1 cellular context compared by ENCODE assay signal in the genomic region with DNA sequence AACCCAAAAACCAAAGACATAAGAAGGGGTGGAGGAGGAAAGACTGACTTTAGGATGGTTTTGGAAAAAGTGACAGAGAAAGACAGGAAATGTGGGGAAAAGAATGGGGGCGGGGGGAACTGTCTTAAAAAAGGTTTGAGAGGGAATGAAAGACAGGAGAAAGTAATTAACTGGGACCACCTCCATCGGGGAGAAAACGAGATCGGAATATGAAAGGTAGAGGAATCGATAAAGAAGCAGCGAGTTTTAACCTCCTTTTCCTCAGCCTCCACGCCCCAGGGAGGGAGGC.
A peak's percentile ranks its signal among the peaks of the same experiment; 100 is the strongest.
TF ChIP-seq lines count a peak whose summit lies in the region.

No MANE protein-coding gene starts in this region.

TF ChIP-seq in K562, 482 proteins besides CTCF, POLR2A, EP300 and RAD21 (continued from another document and continues in another):
- TF ChIP-seq, protein P1, sequence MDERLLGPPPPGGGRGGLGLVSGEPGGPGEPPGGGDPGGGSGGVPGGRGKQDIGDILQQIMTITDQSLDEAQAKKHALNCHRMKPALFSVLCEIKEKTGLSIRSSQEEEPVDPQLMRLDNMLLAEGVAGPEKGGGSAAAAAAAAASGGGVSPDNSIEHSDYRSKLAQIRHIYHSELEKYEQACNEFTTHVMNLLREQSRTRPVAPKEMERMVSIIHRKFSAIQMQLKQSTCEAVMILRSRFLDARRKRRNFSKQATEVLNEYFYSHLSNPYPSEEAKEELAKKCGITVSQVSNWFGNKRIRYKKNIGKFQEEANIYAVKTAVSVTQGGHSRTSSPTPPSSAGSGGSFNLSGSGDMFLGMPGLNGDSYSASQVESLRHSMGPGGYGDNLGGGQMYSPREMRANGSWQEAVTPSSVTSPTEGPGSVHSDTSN (CRISPR knock-in tag; IDR thresholded peaks at IDR 0.05; ENCODE audit: low read depth), result no peak
- TF ChIP-seq, protein P1 (tag; conservative IDR thresholded peaks at IDR 0.05; ENCODE audit: low read depth), result no peak
- no peak for TF ChIP-seq CREB1 (IDR thresholded peaks at IDR 0.05)
- TF ChIP-seq CREB1 (CRISPR knock-in tag; IDR thresholded peaks at IDR 0.05), result no peak
- TF ChIP-seq POLR2H (tag; IDR thresholded peaks at IDR 0.05; ENCODE audit: low read depth), result no peak
- TF ChIP-seq PRMT5 (CRISPR knock-in tag; IDR thresholded peaks at IDR 0.05), result no peak
- 0 out of 2 replicates have a peak, but pooled peaks have one; percentile 5 for TF ChIP-seq HDAC2 (IDR thresholded peaks at IDR 0.05)
- TF ChIP-seq, protein P2, sequence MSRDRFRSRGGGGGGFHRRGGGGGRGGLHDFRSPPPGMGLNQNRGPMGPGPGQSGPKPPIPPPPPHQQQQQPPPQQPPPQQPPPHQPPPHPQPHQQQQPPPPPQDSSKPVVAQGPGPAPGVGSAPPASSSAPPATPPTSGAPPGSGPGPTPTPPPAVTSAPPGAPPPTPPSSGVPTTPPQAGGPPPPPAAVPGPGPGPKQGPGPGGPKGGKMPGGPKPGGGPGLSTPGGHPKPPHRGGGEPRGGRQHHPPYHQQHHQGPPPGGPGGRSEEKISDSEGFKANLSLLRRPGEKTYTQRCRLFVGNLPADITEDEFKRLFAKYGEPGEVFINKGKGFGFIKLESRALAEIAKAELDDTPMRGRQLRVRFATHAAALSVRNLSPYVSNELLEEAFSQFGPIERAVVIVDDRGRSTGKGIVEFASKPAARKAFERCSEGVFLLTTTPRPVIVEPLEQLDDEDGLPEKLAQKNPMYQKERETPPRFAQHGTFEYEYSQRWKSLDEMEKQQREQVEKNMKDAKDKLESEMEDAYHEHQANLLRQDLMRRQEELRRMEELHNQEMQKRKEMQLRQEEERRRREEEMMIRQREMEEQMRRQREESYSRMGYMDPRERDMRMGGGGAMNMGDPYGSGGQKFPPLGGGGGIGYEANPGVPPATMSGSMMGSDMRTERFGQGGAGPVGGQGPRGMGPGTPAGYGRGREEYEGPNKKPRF (IDR thresholded peaks at IDR 0.05; ENCODE audit: low read depth, low read length), result no peak
- TF ChIP-seq HMG20A (CRISPR knock-in tag; conservative IDR thresholded peaks at IDR 0.05), result no peak
- TF ChIP-seq KDM4B (IDR thresholded peaks at IDR 0.05; ENCODE audit: borderline replicate concordance in 2 of 2, low read depth in 1 of 2), result no peak
- TF ChIP-seq KHSRP (IDR thresholded peaks at IDR 0.05), result no peak
- TF ChIP-seq FOS (IDR thresholded peaks at IDR 0.05; ENCODE audit: extremely low read depth, insufficient read length), result no peak
- 0 out of 2 replicates have a peak, but pooled peaks have one; percentile 28 for TF ChIP-seq EHMT2 (IDR thresholded peaks at IDR 0.05)
- TF ChIP-seq, protein P3, sequence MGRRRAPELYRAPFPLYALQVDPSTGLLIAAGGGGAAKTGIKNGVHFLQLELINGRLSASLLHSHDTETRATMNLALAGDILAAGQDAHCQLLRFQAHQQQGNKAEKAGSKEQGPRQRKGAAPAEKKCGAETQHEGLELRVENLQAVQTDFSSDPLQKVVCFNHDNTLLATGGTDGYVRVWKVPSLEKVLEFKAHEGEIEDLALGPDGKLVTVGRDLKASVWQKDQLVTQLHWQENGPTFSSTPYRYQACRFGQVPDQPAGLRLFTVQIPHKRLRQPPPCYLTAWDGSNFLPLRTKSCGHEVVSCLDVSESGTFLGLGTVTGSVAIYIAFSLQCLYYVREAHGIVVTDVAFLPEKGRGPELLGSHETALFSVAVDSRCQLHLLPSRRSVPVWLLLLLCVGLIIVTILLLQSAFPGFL (CRISPR knock-in tag; IDR thresholded peaks at IDR 0.05), result no peak
- TF ChIP-seq SIN3B (IDR thresholded peaks at IDR 0.05; ENCODE audit: low read depth), result no peak
- no peak for TF ChIP-seq ZBED1 (IDR thresholded peaks at IDR 0.05)
- TF ChIP-seq RBM22 (IDR thresholded peaks at IDR 0.05; ENCODE audit: low read depth, low read length, poor library complexity, severe bottlenecking), result no peak
- TF ChIP-seq ZNF57 (CRISPR knock-in tag; IDR thresholded peaks at IDR 0.05), result no peak
- TF ChIP-seq SMARCE1 (IDR thresholded peaks at IDR 0.05), result peak; percentile 17; the same call in 1 of the 2 replicates
- TF ChIP-seq RFX1 (IDR thresholded peaks at IDR 0.05), result no peak
- TF ChIP-seq, protein P4, sequence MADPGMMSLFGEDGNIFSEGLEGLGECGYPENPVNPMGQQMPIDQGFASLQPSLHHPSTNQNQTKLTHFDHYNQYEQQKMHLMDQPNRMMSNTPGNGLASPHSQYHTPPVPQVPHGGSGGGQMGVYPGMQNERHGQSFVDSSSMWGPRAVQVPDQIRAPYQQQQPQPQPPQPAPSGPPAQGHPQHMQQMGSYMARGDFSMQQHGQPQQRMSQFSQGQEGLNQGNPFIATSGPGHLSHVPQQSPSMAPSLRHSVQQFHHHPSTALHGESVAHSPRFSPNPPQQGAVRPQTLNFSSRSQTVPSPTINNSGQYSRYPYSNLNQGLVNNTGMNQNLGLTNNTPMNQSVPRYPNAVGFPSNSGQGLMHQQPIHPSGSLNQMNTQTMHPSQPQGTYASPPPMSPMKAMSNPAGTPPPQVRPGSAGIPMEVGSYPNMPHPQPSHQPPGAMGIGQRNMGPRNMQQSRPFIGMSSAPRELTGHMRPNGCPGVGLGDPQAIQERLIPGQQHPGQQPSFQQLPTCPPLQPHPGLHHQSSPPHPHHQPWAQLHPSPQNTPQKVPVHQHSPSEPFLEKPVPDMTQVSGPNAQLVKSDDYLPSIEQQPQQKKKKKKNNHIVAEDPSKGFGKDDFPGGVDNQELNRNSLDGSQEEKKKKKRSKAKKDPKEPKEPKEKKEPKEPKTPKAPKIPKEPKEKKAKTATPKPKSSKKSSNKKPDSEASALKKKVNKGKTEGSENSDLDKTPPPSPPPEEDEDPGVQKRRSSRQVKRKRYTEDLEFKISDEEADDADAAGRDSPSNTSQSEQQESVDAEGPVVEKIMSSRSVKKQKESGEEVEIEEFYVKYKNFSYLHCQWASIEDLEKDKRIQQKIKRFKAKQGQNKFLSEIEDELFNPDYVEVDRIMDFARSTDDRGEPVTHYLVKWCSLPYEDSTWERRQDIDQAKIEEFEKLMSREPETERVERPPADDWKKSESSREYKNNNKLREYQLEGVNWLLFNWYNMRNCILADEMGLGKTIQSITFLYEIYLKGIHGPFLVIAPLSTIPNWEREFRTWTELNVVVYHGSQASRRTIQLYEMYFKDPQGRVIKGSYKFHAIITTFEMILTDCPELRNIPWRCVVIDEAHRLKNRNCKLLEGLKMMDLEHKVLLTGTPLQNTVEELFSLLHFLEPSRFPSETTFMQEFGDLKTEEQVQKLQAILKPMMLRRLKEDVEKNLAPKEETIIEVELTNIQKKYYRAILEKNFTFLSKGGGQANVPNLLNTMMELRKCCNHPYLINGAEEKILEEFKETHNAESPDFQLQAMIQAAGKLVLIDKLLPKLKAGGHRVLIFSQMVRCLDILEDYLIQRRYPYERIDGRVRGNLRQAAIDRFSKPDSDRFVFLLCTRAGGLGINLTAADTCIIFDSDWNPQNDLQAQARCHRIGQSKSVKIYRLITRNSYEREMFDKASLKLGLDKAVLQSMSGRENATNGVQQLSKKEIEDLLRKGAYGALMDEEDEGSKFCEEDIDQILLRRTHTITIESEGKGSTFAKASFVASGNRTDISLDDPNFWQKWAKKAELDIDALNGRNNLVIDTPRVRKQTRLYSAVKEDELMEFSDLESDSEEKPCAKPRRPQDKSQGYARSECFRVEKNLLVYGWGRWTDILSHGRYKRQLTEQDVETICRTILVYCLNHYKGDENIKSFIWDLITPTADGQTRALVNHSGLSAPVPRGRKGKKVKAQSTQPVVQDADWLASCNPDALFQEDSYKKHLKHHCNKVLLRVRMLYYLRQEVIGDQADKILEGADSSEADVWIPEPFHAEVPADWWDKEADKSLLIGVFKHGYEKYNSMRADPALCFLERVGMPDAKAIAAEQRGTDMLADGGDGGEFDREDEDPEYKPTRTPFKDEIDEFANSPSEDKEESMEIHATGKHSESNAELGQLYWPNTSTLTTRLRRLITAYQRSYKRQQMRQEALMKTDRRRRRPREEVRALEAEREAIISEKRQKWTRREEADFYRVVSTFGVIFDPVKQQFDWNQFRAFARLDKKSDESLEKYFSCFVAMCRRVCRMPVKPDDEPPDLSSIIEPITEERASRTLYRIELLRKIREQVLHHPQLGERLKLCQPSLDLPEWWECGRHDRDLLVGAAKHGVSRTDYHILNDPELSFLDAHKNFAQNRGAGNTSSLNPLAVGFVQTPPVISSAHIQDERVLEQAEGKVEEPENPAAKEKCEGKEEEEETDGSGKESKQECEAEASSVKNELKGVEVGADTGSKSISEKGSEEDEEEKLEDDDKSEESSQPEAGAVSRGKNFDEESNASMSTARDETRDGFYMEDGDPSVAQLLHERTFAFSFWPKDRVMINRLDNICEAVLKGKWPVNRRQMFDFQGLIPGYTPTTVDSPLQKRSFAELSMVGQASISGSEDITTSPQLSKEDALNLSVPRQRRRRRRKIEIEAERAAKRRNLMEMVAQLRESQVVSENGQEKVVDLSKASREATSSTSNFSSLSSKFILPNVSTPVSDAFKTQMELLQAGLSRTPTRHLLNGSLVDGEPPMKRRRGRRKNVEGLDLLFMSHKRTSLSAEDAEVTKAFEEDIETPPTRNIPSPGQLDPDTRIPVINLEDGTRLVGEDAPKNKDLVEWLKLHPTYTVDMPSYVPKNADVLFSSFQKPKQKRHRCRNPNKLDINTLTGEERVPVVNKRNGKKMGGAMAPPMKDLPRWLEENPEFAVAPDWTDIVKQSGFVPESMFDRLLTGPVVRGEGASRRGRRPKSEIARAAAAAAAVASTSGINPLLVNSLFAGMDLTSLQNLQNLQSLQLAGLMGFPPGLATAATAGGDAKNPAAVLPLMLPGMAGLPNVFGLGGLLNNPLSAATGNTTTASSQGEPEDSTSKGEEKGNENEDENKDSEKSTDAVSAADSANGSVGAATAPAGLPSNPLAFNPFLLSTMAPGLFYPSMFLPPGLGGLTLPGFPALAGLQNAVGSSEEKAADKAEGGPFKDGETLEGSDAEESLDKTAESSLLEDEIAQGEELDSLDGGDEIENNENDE (IDR thresholded peaks at IDR 0.05; ENCODE audit: low read depth, low read length), result no peak
- no peak for TF ChIP-seq CHD4 (IDR thresholded peaks at IDR 0.05; ENCODE audit: insufficient read depth, insufficient replicate concordance, low read depth, low read length, poor library complexity, severe bottlenecking)
- TF ChIP-seq ZC3H8 (IDR thresholded peaks at IDR 0.05), result no peak
- no peak for TF ChIP-seq MYNN (IDR thresholded peaks at IDR 0.05)
- no peak for TF ChIP-seq MYNN (CRISPR knock-in tag; IDR thresholded peaks at IDR 0.05)
- TF ChIP-seq TCF7L2 (IDR thresholded peaks at IDR 0.05; ENCODE audit: low read depth, low read length), result no peak
- no peak for TF ChIP-seq CREM (IDR thresholded peaks at IDR 0.05; ENCODE audit: low read depth)
- TF ChIP-seq ZFP30 (CRISPR knock-in tag; IDR thresholded peaks at IDR 0.05; ENCODE audit: borderline replicate concordance), result no peak
- TF ChIP-seq NCOA1 (IDR thresholded peaks at IDR 0.05; ENCODE audit: low read depth), result no peak
- TF ChIP-seq RNF2 (IDR thresholded peaks at IDR 0.05), result no peak
- TF ChIP-seq ZNF699 (CRISPR knock-in tag; IDR thresholded peaks at IDR 0.05; ENCODE audit: insufficient replicate concordance), result no peak
- TF ChIP-seq XRCC3 (IDR thresholded peaks at IDR 0.05), result no peak
- TF ChIP-seq SMARCA5 (IDR thresholded peaks at IDR 0.05), result 0 out of 2 replicates have a peak, but pooled peaks have one; percentile 54
- 0 out of 2 replicates have a peak, but pooled peaks have one; percentile 21 for TF ChIP-seq HDGF (IDR thresholded peaks at IDR 0.05)
- no peak for TF ChIP-seq FOXK1 (CRISPR knock-in tag; IDR thresholded peaks at IDR 0.05; ENCODE audit: borderline replicate concordance)
- TF ChIP-seq ZNF23 (CRISPR knock-in tag; IDR thresholded peaks at IDR 0.05), result no peak
- no peak for TF ChIP-seq CBX8 (IDR thresholded peaks at IDR 0.05; ENCODE audit: borderline replicate concordance, extremely low read depth, low read depth, low read length, poor library complexity, severe bottlenecking)
- TF ChIP-seq, protein P5, sequence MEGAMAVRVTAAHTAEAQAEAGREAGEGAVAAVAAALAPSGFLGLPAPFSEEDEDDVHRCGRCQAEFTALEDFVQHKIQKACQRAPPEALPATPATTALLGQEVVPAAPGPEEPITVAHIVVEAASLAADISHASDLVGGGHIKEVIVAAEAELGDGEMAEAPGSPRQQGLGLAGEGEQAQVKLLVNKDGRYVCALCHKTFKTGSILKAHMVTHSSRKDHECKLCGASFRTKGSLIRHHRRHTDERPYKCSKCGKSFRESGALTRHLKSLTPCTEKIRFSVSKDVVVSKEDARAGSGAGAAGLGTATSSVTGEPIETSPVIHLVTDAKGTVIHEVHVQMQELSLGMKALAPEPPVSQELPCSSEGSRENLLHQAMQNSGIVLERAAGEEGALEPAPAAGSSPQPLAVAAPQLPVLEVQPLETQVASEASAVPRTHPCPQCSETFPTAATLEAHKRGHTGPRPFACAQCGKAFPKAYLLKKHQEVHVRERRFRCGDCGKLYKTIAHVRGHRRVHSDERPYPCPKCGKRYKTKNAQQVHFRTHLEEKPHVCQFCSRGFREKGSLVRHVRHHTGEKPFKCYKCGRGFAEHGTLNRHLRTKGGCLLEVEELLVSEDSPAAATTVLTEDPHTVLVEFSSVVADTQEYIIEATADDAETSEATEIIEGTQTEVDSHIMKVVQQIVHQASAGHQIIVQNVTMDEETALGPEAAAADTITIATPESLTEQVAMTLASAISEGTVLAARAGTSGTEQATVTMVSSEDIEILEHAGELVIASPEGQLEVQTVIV (CRISPR knock-in tag; IDR thresholded peaks at IDR 0.05; ENCODE audit: borderline replicate concordance), result no peak
- TF ChIP-seq, protein P6, sequence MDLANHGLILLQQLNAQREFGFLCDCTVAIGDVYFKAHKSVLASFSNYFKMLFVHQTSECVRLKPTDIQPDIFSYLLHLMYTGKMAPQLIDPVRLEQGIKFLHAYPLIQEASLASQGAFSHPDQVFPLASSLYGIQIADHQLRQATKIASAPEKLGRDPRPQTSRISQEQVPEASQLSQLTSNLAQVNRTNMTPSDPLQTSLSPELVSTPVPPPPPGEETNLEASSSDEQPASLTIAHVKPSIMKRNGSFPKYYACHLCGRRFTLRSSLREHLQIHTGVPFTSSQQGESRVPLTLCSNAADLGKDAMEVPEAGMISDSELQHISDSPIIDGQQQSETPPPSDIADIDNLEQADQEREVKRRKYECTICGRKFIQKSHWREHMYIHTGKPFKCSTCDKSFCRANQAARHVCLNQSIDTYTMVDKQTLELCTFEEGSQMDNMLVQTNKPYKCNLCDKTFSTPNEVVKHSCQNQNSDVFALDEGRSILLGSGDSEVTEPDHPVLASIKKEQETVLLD (IDR thresholded peaks at IDR 0.05), result no peak
- no peak for TF ChIP-seq RBM15 (IDR thresholded peaks at IDR 0.05; ENCODE audit: insufficient read depth, low read length)
- no peak for TF ChIP-seq KLF10 (CRISPR knock-in tag; IDR thresholded peaks at IDR 0.05)
- no peak for TF ChIP-seq ZNF212 (CRISPR knock-in tag; IDR thresholded peaks at IDR 0.05)
- no peak for TF ChIP-seq DMBX1 (CRISPR knock-in tag; IDR thresholded peaks at IDR 0.05; ENCODE audit: borderline replicate concordance)
